ENCODE assay signal across 16 cellular contexts in the genomic region with DNA sequence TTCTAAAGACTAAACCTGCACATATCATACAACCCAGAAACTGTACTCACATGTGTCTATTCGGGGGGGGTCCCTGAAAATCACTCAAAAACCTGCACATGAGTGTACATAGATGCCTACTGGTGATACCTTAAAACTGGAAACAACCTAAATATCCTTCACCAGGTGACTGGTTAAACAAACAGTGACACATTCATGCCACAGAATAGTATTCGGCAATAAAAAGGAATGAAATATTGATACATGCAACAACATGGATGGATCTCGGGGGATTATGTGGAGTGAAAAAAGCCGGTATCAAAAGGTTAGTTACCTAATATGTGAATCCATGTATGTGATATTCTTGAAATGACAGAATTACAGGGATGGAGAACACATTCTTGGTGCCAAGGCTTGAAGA. TPM values are rescaled to one million over a fixed set of nuclear protein-coding genes. Genes with fewer than 3 reads are reported as not detected.
"Had no signal": no experiment of that assay in that cellular context is flagged by ENCODE, and none has a peak within 500 bp of the region (broad histone marks: within the 10 kb centered on the region; RNA-seq: fewer than 3 reads in every experiment).

No MANE protein-coding gene starts in this region.

- H3K4me3 Mint-ChIP-seq: dendritic cell treated with granulocyte-macrophage colony-stimulating factor and Interleukin-4, amounts not matched to agents 40 ng/mL and 50 ng/mL, for 4 days; effector memory CD8-positive, alpha-beta T cell; natural killer cell; neural crest cell; stimulated activated naive B cell treated with anti-CD40 and anti-IgM and Interleukin-4, amounts not matched to agents 10 μg/mL and 1 μg/mL and 100 μg/mL, for 72 hours; stimulated activated naive CD8-positive, alpha-beta T cell treated with anti-CD3 and anti-CD28 coated beads, Interleukin-15, amount 100 ng/mL, for 72 hours had no signal

- H3K36me3 Mint-ChIP-seq: stimulated activated naive B cell treated with anti-CD40 and anti-IgM and Interleukin-4, amounts not matched to agents 10 μg/mL and 1 μg/mL and 100 μg/mL, for 72 hours had no signal

- H3K27me3 Mint-ChIP-seq: dendritic cell treated with granulocyte-macrophage colony-stimulating factor and Interleukin-4, amounts not matched to agents 40 ng/mL and 50 ng/mL, for 4 days had no signal

- H3K27ac Mint-ChIP-seq: dendritic cell treated with granulocyte-macrophage colony-stimulating factor and Interleukin-4, amounts not matched to agents 40 ng/mL and 50 ng/mL, for 4 days; effector memory CD8-positive, alpha-beta T cell; natural killer cell; stimulated activated naive B cell treated with anti-CD40 and anti-IgM and Interleukin-4, amounts not matched to agents 10 μg/mL and 1 μg/mL and 100 μg/mL, for 72 hours; stimulated activated naive CD8-positive, alpha-beta T cell treated with anti-CD3 and anti-CD28 coated beads, Interleukin-15, amount 100 ng/mL, for 72 hours had no signal

- H3K9me3 Mint-ChIP-seq: neural crest cell had no signal

- H3K36me3 ChIP-seq: right atrium auricular region, sigmoid colon had no signal

- H3K9me3 ChIP-seq: right atrium auricular region, sigmoid colon, testis had no signal

- DNase-seq: effector memory CD8-positive, alpha-beta T cell; erythroblast; foreskin keratinocyte; natural killer cell; posterior cingulate gyrus; sigmoid colon; stimulated activated CD4-positive, alpha-beta T cell treated with anti-CD3 and anti-CD28 coated beads, Interleukin-2, amount 100 ng/mL, for 24 hours; stimulated activated CD4-positive, alpha-beta T cell treated with anti-CD3 and anti-CD28 coated beads, Interleukin-4, amount 100 ng/mL, for 4 hours; stimulated activated naive B cell treated with anti-CD40 and anti-IgM and Interleukin-4, amounts not matched to agents 10 μg/mL and 1 μg/mL and 100 μg/mL, for 72 hours; stimulated activated naive CD8-positive, alpha-beta T cell treated with anti-CD3 and anti-CD28 coated beads, Interleukin-15, amount 100 ng/mL, for 72 hours; testis; trophoblast cell had no signal

- ATAC-seq: effector memory CD8-positive, alpha-beta T cell; foreskin keratinocyte; natural killer cell; stimulated activated naive B cell treated with anti-CD40 and anti-IgM and Interleukin-4, amounts not matched to agents 10 μg/mL and 1 μg/mL and 100 μg/mL, for 72 hours; stimulated activated naive CD8-positive, alpha-beta T cell treated with anti-CD3 and anti-CD28 coated beads, Interleukin-15, amount 100 ng/mL, for 72 hours had no signal

- H3K4me3 ChIP-seq: right atrium auricular region, sigmoid colon, skin epidermis, testis had no signal

- H3K27me3 ChIP-seq: foreskin keratinocyte, right atrium auricular region, sigmoid colon, testis had no signal

- H3K4me1 ChIP-seq: right atrium auricular region, sigmoid colon, testis had no signal

- H3K4me1 Mint-ChIP-seq: natural killer cell; neural crest cell; stimulated activated naive B cell treated with anti-CD40 and anti-IgM and Interleukin-4, amounts not matched to agents 10 μg/mL and 1 μg/mL and 100 μg/mL, for 72 hours; stimulated activated naive CD8-positive, alpha-beta T cell treated with anti-CD3 and anti-CD28 coated beads, Interleukin-15, amount 100 ng/mL, for 72 hours had no signal

- H3K27ac ChIP-seq: right atrium auricular region, sigmoid colon, skin epidermis, testis had no signal

RNA-seq across cellular contexts. Expression of gene EGFR, which starts 32.1 kb away (rescaled TPM):
- total RNA-seq: natural killer cell had no signal
